ENCODE assay signal across 24 cellular contexts in genomic region chr7:55077581-55078410, GRCh38. TPM values are rescaled to one million over a fixed set of nuclear protein-coding genes. Genes with fewer than 3 reads are reported as not detected.
DNase-seq lines count a peak whose midpoint lies in the region; ATAC-seq, FAIRE-seq and TF ChIP-seq lines count a peak whose summit lies in the region.
"Had no signal": no experiment of that assay in that cellular context is flagged by ENCODE, and none has a peak within 500 bp of the region (broad histone marks: within the 10 kb centered on the region; RNA-seq: fewer than 3 reads in every experiment).

No MANE protein-coding gene starts in this region.

- no peak for FAIRE-seq in pancreas (lab: Jason Lieb, UNC)
- FAIRE-seq: bronchial epithelial cell, GM18507, H1 had no signal

- peaks cover 52% of the 10 kb centered on the region for H3K36me3 ChIP-seq in PC-9 (ENCODE audit: low read depth)
- no peaks in the 10 kb centered on the region for H3K36me3 ChIP-seq in gastroesophageal sphincter
- no peaks in the 10 kb centered on the region for H3K36me3 ChIP-seq in pancreas

- DNase-seq in PC-9, result no peak
- DNase-seq in pancreas, result peak in 5 of 6 donors; percentile 40 to 71 (median 69)
- no peak for DNase-seq in HK-2 (ENCODE audit: unreplicated experiment)
- no peak for DNase-seq in SIG-M5 treated with dmso at 0.1 percent for 504 hours (lab: John Stamatoyannopoulos, UW; ENCODE audit: unreplicated experiment)
- DNase-seq: activated CD4-positive, alpha-beta T cell treated with anti-CD3 and anti-CD28 coated beads for 1 hour; activated naive CD8-positive, alpha-beta T cell treated with anti-CD3 and anti-CD28 coated beads, Interleukin-2, amount 50 U/mL, for 24 hours; CD8-positive, alpha-beta memory T cell; dermis blood vessel endothelial cell; DND-41; erythroblast; KBM-7; MV-4-11; NCI-H187 treated with DMSO at 0.1 percent for 48 hours; NCI-H510A treated with DMSO at 0.1 percent for 48 hours; nephron progenitor cell; stimulated activated naive CD4-positive, alpha-beta T cell treated with Interleukin-2 at 50 U/mL for 16 hours had no signal

- peaks cover 100% of the 10 kb centered on the region for H3K79me2 ChIP-seq in PC-9 (ENCODE audit: low read depth)

- ATAC-seq in gastroesophageal sphincter (no peak), pancreas (peak; percentile 61 to 79 (median 70)), GM21529 (IDR thresholded peaks at IDR 0.05; ENCODE audit: unreplicated experiment) (no peak), HG02798 (IDR thresholded peaks at IDR 0.05; ENCODE audit: poor library complexity, unreplicated experiment) (no peak)
- ATAC-seq: activated naive CD8-positive, alpha-beta T cell treated with anti-CD3 and anti-CD28 coated beads, Interleukin-2, amount 50 U/mL, for 24 hours had no signal

- WGBS in gastroesophageal sphincter (ENCODE audit: low coverage in 1 of 2), 2 donors, result 41 to 55% methylated on average over 8 to 10 of the region's 34 CpGs
- WGBS in pancreas, 2 donors, result 58 to 59% methylated on average over 32 to 34 of the region's 34 CpGs

- H3K27me3 ChIP-seq in PC-9 (ENCODE audit: insufficient read depth, low read depth) (no peaks in the 10 kb centered on the region), gastroesophageal sphincter (no peaks in the 10 kb centered on the region), pancreas (no peaks in the 10 kb centered on the region)

- intact Hi-C loops in PC-9 (cut with micrococcal nuclease; ENCODE audit: unreplicated experiment) (no loop called here), pancreas (cut with DNase I) (loop anchor here in 1 of 3 donors (10.0 kb wide), 1 partner anchor 53 kb away; no protein-coding TSS in a partner anchor)

- H3K9me2 ChIP-seq in PC-9 (ENCODE audit: insufficient read depth), result no peaks in the 10 kb centered on the region

- H3K27ac ChIP-seq in C4-2B (peak overlapping the region; percentile 55), PC-9 (peak overlapping the region; percentile 86), gastroesophageal sphincter (peak overlapping the region; percentile 85 to 90 (median 88)), pancreas (peak overlapping the region in 2 of 4 donors; percentile 48 to 54)

- H3K4me3 ChIP-seq in PC-9, result no peak overlapping the region
- H3K4me3 ChIP-seq in gastroesophageal sphincter, result peak overlapping the region in 1 of 2 donors; percentile 1
- no peak overlapping the region for H3K4me3 ChIP-seq in pancreas

- H4K20me1 ChIP-seq in PC-9 (ENCODE audit: insufficient read depth), result peaks cover 12% of the 10 kb centered on the region; the same call in 1 of the 2 replicates

- no peak overlapping the region for H2AFZ ChIP-seq in PC-9

- H3K4me1 ChIP-seq in PC-9 (replicated peaks; ENCODE audit: insufficient read depth) (peaks cover 40% of the 10 kb centered on the region), gastroesophageal sphincter (peaks cover 34 to 100% (median 75%) of the 10 kb centered on the region in 3 donors), pancreas (peaks cover 20 to 67% (median 66%) of the 10 kb centered on the region in 3 donors)

- H3K9me3 ChIP-seq in PC-9 (ENCODE audit: insufficient read depth, low read depth) (no peaks in the 10 kb centered on the region), gastroesophageal sphincter (no peaks in the 10 kb centered on the region), pancreas (no peaks in the 10 kb centered on the region)

- TF ChIP-seq CTCF in C4-2B (conservative IDR thresholded peaks at IDR 0.05) (no peak), PC-9 (conservative IDR thresholded peaks at IDR 0.05) (no peak), gastroesophageal sphincter (IDR thresholded peaks at IDR 0.05) (no peak), pancreas (IDR thresholded peaks at IDR 0.05) (no peak)

- peaks cover 75% of the 10 kb centered on the region for H3F3A ChIP-seq in PC-9 (ENCODE audit: insufficient read depth, low read depth)

- BruUV-seq in PC-9 (replicated peaks; lab: Mats Ljungman, UMichigan), result no TSS peak

- TF ChIP-seq POLR2A in gastroesophageal sphincter (IDR thresholded peaks at IDR 0.05), result no peak

- no peak overlapping the region for H3K4me2 ChIP-seq in PC-9

- TF ChIP-seq EP300 in gastroesophageal sphincter (IDR thresholded peaks at IDR 0.05), result no peak

- POLR2A ChIA-PET in PC-9 (lab: Charles Lee; ENCODE audit: unreplicated experiment), result interaction anchor here (0.7 kb wide), 1 partner anchor 9 kb away, joined by 3 read pairs; no protein-coding TSS in a partner anchor

- CTCF ChIA-PET in PC-9 (lab: Charles Lee), result interaction anchor here (0.6 kb wide), 1 partner anchor 303 kb away, joined by 10 read pairs; no protein-coding TSS in a partner anchor

RNA-seq across cellular contexts. Expression of gene EGFR, which starts 59.0 kb away (rescaled TPM):
- total RNA-seq in PC-9 (2021) (324 and 342 TPM in 2 replicates), gastroesophageal sphincter (100 to 1,000 TPM in 3 of 4 donors, 10 to 100 TPM in 1; 85.7 to 126 (median 111) TPM), pancreas (10 to 100 TPM; 25.6 to 38.8 (median 34.8) TPM)
- 1 to 10 TPM; 5.5 to 6.5 TPM for polyA plus RNA-seq in pancreas
- total RNA-seq: activated T-helper 2 cell treated with anti-CD3 and anti-CD28 coated beads, Interferon-gamma antibody, Interleukin-2, Interleukin-4, amounts not matched to agents 10 μg/mL and 5 μg/mL and 100 μg/mL, durations not matched to agents 14 hours and 24 hours and 36 hours; CD8-positive, alpha-beta memory T cell had no signal
- polyA plus RNA-seq: CD8-positive, alpha-beta memory T cell had no signal

Comparison
In these comparisons a context has a peak if more than half of its experiments do, and no peak if none do; other contexts are left out.
1. DNase-seq: peak in pancreas (5 of 6); none in PC-9 (0 of 2), HK-2 (single experiment) and SIG-M5 treated with dmso at 0.1 percent for 504 hours (single experiment).
2. ATAC-seq: peak in pancreas (4 of 4); none in gastroesophageal sphincter (single experiment), GM21529 (single experiment) and HG02798 (single experiment).